In genomic region chr2:95298471-95299111, GRCh38 we compare ENCODE assay signal across 23 cellular contexts. TPM values are rescaled to one million over a fixed set of nuclear protein-coding genes. Genes with fewer than 3 reads are reported as not detected.
"Had no signal": no experiment of that assay in that cellular context is flagged by ENCODE, and none has a peak within 500 bp of the region (broad histone marks: within the 10 kb centered on the region; RNA-seq: fewer than 3 reads in every experiment).

No MANE protein-coding gene starts in this region.

- H3K4me1 ChIP-seq: heart left ventricle, psoas muscle had no signal

- H3K27ac ChIP-seq: coronary artery, gastroesophageal sphincter, heart left ventricle, ovary, psoas muscle, skin epidermis, suprapubic skin, upper lobe of left lung had no signal

- H3K36me3 ChIP-seq: gastroesophageal sphincter, heart left ventricle, ovary, suprapubic skin, upper lobe of left lung had no signal

- H3K9me3 ChIP-seq: gastroesophageal sphincter, heart left ventricle, ovary, psoas muscle, suprapubic skin, upper lobe of left lung had no signal

- DNase-seq: activated CD4-positive, alpha-beta T cell treated with anti-CD3 and anti-CD28 coated beads, Interleukin-2, amount 50 U/mL, for 4 hours; activated effector memory CD4-positive, alpha-beta T cell treated with anti-CD3 and anti-CD28 coated beads, Interleukin-2, amount 50 U/mL, for 16 hours; activated naive CD4-positive, alpha-beta T cell treated with anti-CD3 and anti-CD28 coated beads, Interleukin-2, amount 50 U/mL, for 16 hours; activated T-cell treated with anti-CD3 and anti-CD28 coated beads, Interleukin-2, amount 50 U/mL, for 72 hours; erythroblast; heart left ventricle; left ventricle myocardium superior; mesendoderm; naive thymus-derived CD4-positive, alpha-beta T cell; ovary; psoas muscle; right cardiac atrium; stimulated activated CD4-positive, alpha-beta T cell treated with anti-CD3 and anti-CD28 coated beads, Interleukin-15, amount 100 ng/mL, for 24 hours; stimulated activated CD4-positive, alpha-beta T cell treated with anti-CD3 and anti-CD28 coated beads, Interleukin-2, amount 100 ng/mL, for 48 hours; stimulated activated naive CD8-positive, alpha-beta T cell treated with anti-CD3 and anti-CD28 coated beads, Interleukin-15, amount 100 ng/mL, for 72 hours; upper lobe of left lung had no signal

- H3K4me3 ChIP-seq: gastroesophageal sphincter, ovary, psoas muscle, skin epidermis, suprapubic skin, upper lobe of left lung had no signal

- H3K27me3 ChIP-seq: ovary, upper lobe of left lung had no signal

- FAIRE-seq: endometrium, TTC549 had no signal

RNA-seq across cellular contexts. Expression of gene KCNIP3, which starts 1.4 kb away (rescaled TPM):
- total RNA-seq: activated CD8-positive, alpha-beta memory T cell treated with anti-CD3 and anti-CD28 coated beads for 36 hours; activated T-cell treated with anti-CD3 and anti-CD28 coated beads, Interleukin-2, amount 50 U/mL, for 72 hours had no signal
- polyA plus RNA-seq: naive thymus-derived CD4-positive, alpha-beta T cell had no signal

RNA-seq across cellular contexts. Expression of gene PROM2, which starts 24.3 kb away (rescaled TPM):
- polyA plus RNA-seq: naive thymus-derived CD4-positive, alpha-beta T cell had no signal
